In the genomic region with DNA sequence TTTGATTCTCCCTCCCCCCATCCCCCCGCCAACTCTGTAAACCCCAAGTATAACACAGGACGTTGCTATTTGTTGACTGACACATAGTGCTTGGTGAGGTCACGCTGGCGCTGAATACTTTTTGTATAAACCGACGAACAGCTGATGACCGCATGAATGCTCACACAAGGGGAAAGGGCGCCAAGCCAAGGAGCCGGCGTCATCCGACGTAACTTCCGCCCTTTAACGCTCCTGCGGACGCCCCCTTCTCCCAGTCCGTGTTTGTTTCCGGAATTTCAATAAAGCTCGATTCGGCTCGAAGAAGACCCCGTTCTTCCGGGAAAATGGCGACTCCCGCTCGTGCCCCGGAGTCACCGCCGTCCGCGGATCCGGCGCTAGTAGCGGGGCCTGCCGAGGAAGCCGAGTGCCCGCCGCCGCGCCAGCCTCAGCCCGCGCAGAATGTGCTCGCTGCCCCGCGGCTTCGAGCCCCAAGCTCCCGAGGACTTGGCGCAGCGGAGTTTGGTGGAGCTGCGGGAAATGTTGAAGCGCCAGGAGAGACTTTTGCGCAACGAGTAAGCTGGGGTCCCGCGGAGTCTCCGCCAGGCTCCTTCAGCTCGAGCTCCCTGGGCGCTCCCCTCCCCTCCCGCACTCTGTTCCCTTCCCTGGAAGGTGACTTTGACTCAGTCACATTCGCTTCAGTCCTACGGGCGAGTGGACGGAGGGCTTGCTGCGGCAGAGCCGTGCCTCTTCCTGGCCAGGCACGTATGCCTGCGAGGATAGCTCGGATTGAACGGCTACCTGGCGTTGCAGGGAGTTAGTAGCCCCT, we compare ENCODE assay signal across 1 cellular context.
TF ChIP-seq lines count a peak whose summit lies in the region.

A gene (plus strand): TSS at position 310 of the 805 bp plus-strand sequence. CDS start 129 bp downstream, at position 439.

TF ChIP-seq in WTC11, 78 proteins besides CTCF, POLR2A, EP300 and RAD21 (continued from another document):
- TF ChIP-seq, protein P1, sequence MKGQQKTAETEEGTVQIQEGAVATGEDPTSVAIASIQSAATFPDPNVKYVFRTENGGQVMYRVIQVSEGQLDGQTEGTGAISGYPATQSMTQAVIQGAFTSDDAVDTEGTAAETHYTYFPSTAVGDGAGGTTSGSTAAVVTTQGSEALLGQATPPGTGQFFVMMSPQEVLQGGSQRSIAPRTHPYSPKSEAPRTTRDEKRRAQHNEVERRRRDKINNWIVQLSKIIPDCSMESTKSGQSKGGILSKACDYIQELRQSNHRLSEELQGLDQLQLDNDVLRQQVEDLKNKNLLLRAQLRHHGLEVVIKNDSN (CRISPR knock-in tag; IDR thresholded peaks at IDR 0.05) = no peak; the same call in 1 of the 2 replicates
- no peak for TF ChIP-seq TCF7 (CRISPR knock-in tag; IDR thresholded peaks at IDR 0.05; ENCODE audit: low read depth)
- TF ChIP-seq MYBL2 (CRISPR knock-in tag; IDR thresholded peaks at IDR 0.05) = peak; percentile 90
- peak; percentile 8; the same call in 1 of the 2 replicates for TF ChIP-seq SP1 (CRISPR knock-in tag; conservative IDR thresholded peaks at IDR 0.05)
- TF ChIP-seq, protein P2, sequence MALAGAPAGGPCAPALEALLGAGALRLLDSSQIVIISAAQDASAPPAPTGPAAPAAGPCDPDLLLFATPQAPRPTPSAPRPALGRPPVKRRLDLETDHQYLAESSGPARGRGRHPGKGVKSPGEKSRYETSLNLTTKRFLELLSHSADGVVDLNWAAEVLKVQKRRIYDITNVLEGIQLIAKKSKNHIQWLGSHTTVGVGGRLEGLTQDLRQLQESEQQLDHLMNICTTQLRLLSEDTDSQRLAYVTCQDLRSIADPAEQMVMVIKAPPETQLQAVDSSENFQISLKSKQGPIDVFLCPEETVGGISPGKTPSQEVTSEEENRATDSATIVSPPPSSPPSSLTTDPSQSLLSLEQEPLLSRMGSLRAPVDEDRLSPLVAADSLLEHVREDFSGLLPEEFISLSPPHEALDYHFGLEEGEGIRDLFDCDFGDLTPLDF (CRISPR knock-in tag; IDR thresholded peaks at IDR 0.05) = peak; percentile 78; the same call in 1 of the 2 replicates
- TF ChIP-seq, protein P3, sequence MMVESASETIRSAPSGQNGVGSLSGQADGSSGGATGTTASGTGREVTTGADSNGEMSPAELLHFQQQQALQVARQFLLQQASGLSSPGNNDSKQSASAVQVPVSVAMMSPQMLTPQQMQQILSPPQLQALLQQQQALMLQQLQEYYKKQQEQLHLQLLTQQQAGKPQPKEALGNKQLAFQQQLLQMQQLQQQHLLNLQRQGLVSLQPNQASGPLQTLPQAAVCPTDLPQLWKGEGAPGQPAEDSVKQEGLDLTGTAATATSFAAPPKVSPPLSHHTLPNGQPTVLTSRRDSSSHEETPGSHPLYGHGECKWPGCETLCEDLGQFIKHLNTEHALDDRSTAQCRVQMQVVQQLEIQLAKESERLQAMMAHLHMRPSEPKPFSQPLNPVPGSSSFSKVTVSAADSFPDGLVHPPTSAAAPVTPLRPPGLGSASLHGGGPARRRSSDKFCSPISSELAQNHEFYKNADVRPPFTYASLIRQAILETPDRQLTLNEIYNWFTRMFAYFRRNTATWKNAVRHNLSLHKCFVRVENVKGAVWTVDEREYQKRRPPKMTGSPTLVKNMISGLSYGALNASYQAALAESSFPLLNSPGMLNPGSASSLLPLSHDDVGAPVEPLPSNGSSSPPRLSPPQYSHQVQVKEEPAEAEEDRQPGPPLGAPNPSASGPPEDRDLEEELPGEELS (CRISPR knock-in tag; IDR thresholded peaks at IDR 0.05) = peak; percentile 36; the same call in 1 of the 2 replicates
- peak; percentile 64; the same call in 1 of the 2 replicates for TF ChIP-seq FOXP1 (CRISPR knock-in tag; IDR thresholded peaks at IDR 0.05; ENCODE audit: borderline replicate concordance)
TF ChIP-seq in WTC11: peak in this region for 33.
